ENCODE assay signal across 22 cellular contexts in genomic region chr10:86749835-86750234, GRCh38. TPM values are rescaled to one million over a fixed set of nuclear protein-coding genes. Genes with fewer than 3 reads are reported as not detected.
DNase-seq lines count a peak whose midpoint lies in the region; ATAC-seq, FAIRE-seq and TF ChIP-seq lines count a peak whose summit lies in the region.
"Had no signal": no experiment of that assay in that cellular context is flagged by ENCODE, and none has a peak within 500 bp of the region (broad histone marks: within the 10 kb centered on the region; RNA-seq: fewer than 3 reads in every experiment).

No MANE protein-coding gene starts in this region.

- no peak overlapping the region for H2AK9ac ChIP-seq in IMR-90 (replicated peaks; ENCODE audit: low read depth, low read length, poor library complexity)

- no peak for TF ChIP-seq EP300 in GM12878 (IDR thresholded peaks at IDR 0.05; ENCODE audit: borderline replicate concordance in 1 of 2, control insufficient read depth in 1 of 2, low read depth in 2 of 2, low read length in 2 of 2)

- H2BK15ac ChIP-seq in IMR-90 (ENCODE audit: low read depth, low read length) = no peak overlapping the region

- H3K27ac ChIP-seq in IMR-90 (ENCODE audit: insufficient read depth, low read length) = no peak overlapping the region
- no peak overlapping the region for H3K27ac ChIP-seq in GM12878 (ENCODE audit: control insufficient read depth, insufficient read depth)
- H3K27ac ChIP-seq in endodermal cell (ENCODE audit: low read depth, low read length) = no peak overlapping the region
- H3K27ac ChIP-seq: A549 had no signal

- H3K27ac Mint-ChIP-seq in endodermal cell = no peak overlapping the region
- H3K27ac Mint-ChIP-seq in effector memory CD8-positive, alpha-beta T cell = no peak overlapping the region
- H3K27ac Mint-ChIP-seq: CD4-positive, alpha-beta memory T cell; GM23338; HFFc6 had no signal

- no peak overlapping the region for H2BK5ac ChIP-seq in IMR-90 (ENCODE audit: low read depth, low read length, poor library complexity, severe bottlenecking)

- H3K23ac ChIP-seq in IMR-90 (ENCODE audit: low read depth, low read length) = peak overlapping the region; percentile 52; the same call in 1 of the 2 replicates

- in situ Hi-C loops in IMR-90 (cut with MboI; ENCODE audit: low sequenced_read_pairs) (no loop called here), GM12878 (cut with MboI) (no loop called here)

- H2AFZ ChIP-seq in IMR-90 (replicated peaks; ENCODE audit: low read length, poor library complexity) (no peak overlapping the region), GM12878 (ENCODE audit: control insufficient read depth, low read depth, low read length) (no peak overlapping the region)
- H2AFZ ChIP-seq: GM23338 had no signal

- RAD21 ChIA-PET in GM12878 (lab: Charles Lee; ENCODE audit: unreplicated experiment) = interaction anchor here (0.7 kb wide), 1 partner anchor 846 kb away, joined by 3 read pairs; no protein-coding TSS in a partner anchor

- H2AK5ac ChIP-seq in IMR-90 (ENCODE audit: low read depth, low read length) = no peak overlapping the region

- H3K79me2 ChIP-seq in GM12878 (ENCODE audit: control insufficient read depth, insufficient read depth, low read length) = no peaks in the 10 kb centered on the region

- H3K4me3 ChIP-seq in IMR-90 (ENCODE audit: insufficient read depth, low read depth, low read length) (no peak overlapping the region), GM12878 (no peak overlapping the region), endodermal cell (ENCODE audit: low read length) (no peak overlapping the region)
- H3K4me3 ChIP-seq: A549, GM23338, HAP-1 had no signal

- H3K9me3 ChIP-seq in IMR-90 (ENCODE audit: control insufficient read depth, insufficient read depth, low read length) (no peaks in the 10 kb centered on the region), GM12878 (replicated peaks; ENCODE audit: control insufficient read depth, insufficient read depth, low read length) (no peaks in the 10 kb centered on the region), endodermal cell (ENCODE audit: control insufficient read depth, low read length) (no peaks in the 10 kb centered on the region)
- H3K9me3 ChIP-seq: A549, HAP-1 had no signal

- H4K8ac ChIP-seq in IMR-90 (ENCODE audit: low read depth in 2 of 2, low read length in 2 of 2) = no peak overlapping the region

- no peaks in the 10 kb centered on the region for H4K20me1 ChIP-seq in IMR-90 (ENCODE audit: insufficient read depth, low read length)
- H4K20me1 ChIP-seq in GM12878 (ENCODE audit: control insufficient read depth, insufficient read depth) = no peaks in the 10 kb centered on the region

- TF ChIP-seq CTCF in IMR-90 (conservative IDR thresholded peaks at IDR 0.05; ENCODE audit: low read depth, low read length) = no peak
- TF ChIP-seq CTCF in GM12878 (IDR thresholded peaks at IDR 0.05 in 2 of 3, conservative IDR thresholded peaks at IDR 0.05 in 1 of 3; ENCODE audit: control insufficient read depth in 2 of 3, extremely low read depth in 1 of 3, insufficient read depth in 1 of 3, low read depth in 3 of 3, low read length in 3 of 3) = no peak
- no peak for TF ChIP-seq CTCF in endodermal cell (conservative IDR thresholded peaks at IDR 0.05)

- H3K36me3 Mint-ChIP-seq in endodermal cell (ENCODE audit: low read depth) = no peaks in the 10 kb centered on the region
- no peaks in the 10 kb centered on the region for H3K36me3 Mint-ChIP-seq in effector memory CD8-positive, alpha-beta T cell (ENCODE audit: insufficient read depth)
- H3K36me3 Mint-ChIP-seq: CD4-positive, alpha-beta memory T cell had no signal

- SMC1A ChIA-PET in GM12878 (lab: Charles Lee; ENCODE audit: uncharacterized antibody, unreplicated experiment) = no interaction called here

- CTCF ChIA-PET in IMR-90 (lab: Yijun Ruan, JAX) (interaction anchor here (0.6 kb wide), 1 partner anchor 26 kb away, joined by 3 read pairs; no protein-coding TSS in a partner anchor), GM12878 (lab: Yijun Ruan, JAX) (interaction anchor here (1.3 kb wide), 1 partner anchor 16 kb away, joined by 3 read pairs; no protein-coding TSS in a partner anchor)

- H3K9ac ChIP-seq in IMR-90 (ENCODE audit: low read depth, low read length) (no peak overlapping the region), GM12878 (ENCODE audit: control insufficient read depth, insufficient read depth, low read length) (no peak overlapping the region), endodermal cell (ENCODE audit: extremely low read depth, low read length, poor library complexity, severe bottlenecking) (no peak overlapping the region)

- BruUV-seq in IMR-90 (replicated peaks; lab: Mats Ljungman, UMichigan) (no TSS peak), GM12878 (replicated peaks; lab: Mats Ljungman, UMichigan) (no TSS peak)

- H3K27me3 ChIP-seq in IMR-90 (ENCODE audit: control insufficient read depth, insufficient read depth, low read length) (no peaks in the 10 kb centered on the region), GM12878 (replicated peaks in 1 of 2; ENCODE audit: control insufficient read depth in 2 of 2, insufficient read depth in 2 of 2, low read length in 1 of 2) (no peaks in the 10 kb centered on the region), endodermal cell (ENCODE audit: control insufficient read depth, insufficient read depth, low read length, poor library complexity, severe bottlenecking) (no peaks in the 10 kb centered on the region)

- H3K4me3 Mint-ChIP-seq in endodermal cell = no peak overlapping the region
- H3K4me3 Mint-ChIP-seq in effector memory CD8-positive, alpha-beta T cell = no peak overlapping the region
- H3K4me3 Mint-ChIP-seq: CD4-positive, alpha-beta memory T cell; GM23338; HFFc6 had no signal

- DNase-seq in Ammon's horn (ENCODE audit: low spot score) (peak; percentile 50), IMR-90 (no peak), GM12878 (ENCODE audit: low read depth, low spot score) (no peak), endodermal cell (peak; percentile 26), KG1 (lab: John Stamatoyannopoulos, UW) (no peak)
- DNase-seq in effector memory CD8-positive, alpha-beta T cell = no peak
- DNase-seq: 8988T; ACHN; AML-193; C1 segment of cervical spinal cord; Calu3; CD4-positive, alpha-beta memory T cell; COR-L47; DND-41; HFFc6 had no signal

- H3K36me3 ChIP-seq in IMR-90 (ENCODE audit: control insufficient read depth, insufficient read depth, low read length) (no peaks in the 10 kb centered on the region), GM12878 (ENCODE audit: control insufficient read depth in 2 of 2, insufficient read depth in 2 of 2, low read length in 1 of 2) (no peaks in the 10 kb centered on the region), endodermal cell (ENCODE audit: control insufficient read depth, insufficient read depth, low read length) (no peaks in the 10 kb centered on the region)
- H3K36me3 ChIP-seq: HAP-1 had no signal

- TF ChIP-seq RAD21 in IMR-90 (IDR thresholded peaks at IDR 0.05; ENCODE audit: low read length) = no peak
- no peak for TF ChIP-seq RAD21 in GM12878 (IDR thresholded peaks at IDR 0.05; ENCODE audit: insufficient read depth, low read depth, low read length)

- FAIRE-seq in GM12878 (lab: Jason Lieb, UNC) = no peak
- FAIRE-seq: A549, G401.6, GM19239, H54 had no signal

- peaks cover 14% of the 10 kb centered on the region for H3K4me1 Mint-ChIP-seq in endodermal cell
- H3K4me1 Mint-ChIP-seq in effector memory CD8-positive, alpha-beta T cell (ENCODE audit: low read depth in 2 of 2) = no peaks in the 10 kb centered on the region

- H4K5ac ChIP-seq in IMR-90 (ENCODE audit: low read depth, low read length) = no peak overlapping the region

- ATAC-seq in IMR-90 (ENCODE audit: low read depth) (no peak), GM12878 (no peak), GM19351 (IDR thresholded peaks at IDR 0.05; ENCODE audit: unreplicated experiment) (no peak)
- no peak for ATAC-seq in effector memory CD8-positive, alpha-beta T cell (replicated peaks)
- ATAC-seq: A549, GM23338 had no signal

- no peak overlapping the region; the same call in 1 of the 2 replicates for H3K4ac ChIP-seq in IMR-90 (ENCODE audit: low read depth, low read length)

- H3K9me1 ChIP-seq in IMR-90 (ENCODE audit: insufficient read depth, low read length) = peaks cover 13% of the 10 kb centered on the region

- TF ChIP-seq POLR2A in IMR-90 (IDR thresholded peaks at IDR 0.05; ENCODE audit: low read depth, low read length) (no peak), GM12878 (IDR thresholded peaks at IDR 0.05; ENCODE audit: low read depth, low read length) (no peak)

- H3K4me1 ChIP-seq in IMR-90 (ENCODE audit: control insufficient read depth, insufficient read depth, low read length) = peaks cover 3% of the 10 kb centered on the region
- H3K4me1 ChIP-seq in GM12878 (ENCODE audit: control insufficient read depth, insufficient read depth, low read length) = peaks cover 19% of the 10 kb centered on the region
- H3K4me1 ChIP-seq in endodermal cell (ENCODE audit: control insufficient read depth, insufficient read depth, low read length) = no peaks in the 10 kb centered on the region

- H2BK120ac ChIP-seq in IMR-90 (ENCODE audit: low read depth, low read length) = no peak overlapping the region

- H2BK20ac ChIP-seq in IMR-90 (ENCODE audit: low read depth, low read length) = no peak overlapping the region

- POLR2A ChIA-PET in IMR-90 (lab: Charles Lee; ENCODE audit: unreplicated experiment) (interaction anchor here (0.6 kb wide), 1 partner anchor 9 kb away, joined by 13 read pairs; no protein-coding TSS in a partner anchor), GM12878 (lab: Charles Lee) (interaction anchor here (0.6 kb wide), 1 partner anchor 146 kb away, joined by 4 read pairs; no protein-coding TSS in a partner anchor)

- no peak overlapping the region for H4K91ac ChIP-seq in IMR-90 (ENCODE audit: insufficient read depth, low read depth, low read length)

- no peaks in the 10 kb centered on the region for H3K9me3 Mint-ChIP-seq in endodermal cell
- no peaks in the 10 kb centered on the region for H3K9me3 Mint-ChIP-seq in effector memory CD8-positive, alpha-beta T cell
- H3K9me3 Mint-ChIP-seq: GM23338, HFFc6 had no signal

- no peak overlapping the region for H3K56ac ChIP-seq in IMR-90 (ENCODE audit: extremely low read depth, insufficient read depth, low read length)

- H3K79me1 ChIP-seq in IMR-90 (ENCODE audit: low read depth in 1 of 2, low read length in 2 of 2) = peaks cover 15 to 36% of the 10 kb centered on the region in 2 experiments

- H3K18ac ChIP-seq in IMR-90 (ENCODE audit: low read depth, low read length) = no peak overlapping the region

- 95% methylated on average over 3 of the region's 9 CpGs; no CpG with 5 or more reads in 1 of the 2 experiments for WGBS in IMR-90 (ENCODE audit: extremely low coverage in 2 of 2, insufficient read length in 1 of 2), 2 experiments
- WGBS in GM12878 (ENCODE audit: insufficient coverage, insufficient replicate concordance, low lambda C conversion rate, missing lambda C conversion rate) = 90% methylated on average over 9 of the region's 9 CpGs
- WGBS in endodermal cell (ENCODE audit: insufficient coverage in 1 of 2, insufficient read length in 1 of 2), 2 experiments = 92 to 97% methylated on average over 9 of the region's 9 CpGs

- no peak overlapping the region for H3K14ac ChIP-seq in IMR-90 (replicated peaks; ENCODE audit: low read depth, low read length)

- H3K27me3 Mint-ChIP-seq in endodermal cell (ENCODE audit: insufficient read depth) = no peaks in the 10 kb centered on the region
- H3K27me3 Mint-ChIP-seq in effector memory CD8-positive, alpha-beta T cell = no peaks in the 10 kb centered on the region

- H3K4me2 ChIP-seq in IMR-90 (ENCODE audit: low read depth, low read length) (no peak overlapping the region), GM12878 (ENCODE audit: control insufficient read depth, insufficient read depth) (no peak overlapping the region)
- H3K4me2 ChIP-seq: A549, GM23338 had no signal

- dilution Hi-C loops in IMR-90 (cut with HindIII; ENCODE audit: low sequenced_read_pairs, unreplicated experiment) = no loop called here

- intact Hi-C loops in IMR-90 (cut with micrococcal nuclease) (no loop called here), GM12878 (cut with micrococcal nuclease; ENCODE audit: unreplicated experiment) (no loop called here)

RNA-seq across cellular contexts. Expression of gene BMPR1A, which starts 6.6 kb away (rescaled TPM):
- total RNA-seq in IMR-90 (2012; rRNA removed) (93.7 and 94.7 TPM in 2 replicates), GM12878 (2014; rRNA removed) (17.0 and 23.3 TPM in 2 replicates), GM12878 (2014; rRNA removed; fragmentation: Illumina TruSeq; extraction: Trizol) (18.8 and 19.2 TPM in 2 replicates), GM12878 (2021) (22.7 and 23.6 TPM in 2 replicates), endodermal cell (10 to 100 TPM; 69.4 to 96.4 TPM)
- polyA plus RNA-seq in IMR-90 (2012; rRNA removed) (13.5 and 15.9 TPM in 2 replicates), GM12878 (2011; rRNA removed) (19.3 and 25.6 TPM in 2 replicates), GM12878 (2014; fragmentation: Illumina TruSeq; extraction: Trizol) (16.1 and 16.2 TPM in 2 replicates), GM12878 (2014; fragmentation: Nextera tagmentation; extraction: Ambion mirVana) (1 to 10 TPM; 2.3 to 2.4 TPM), GM12878 (2014; rRNA removed) (9.8 and 10.0 TPM in 2 replicates), GM12878 (2016; fragmentation: Nextera tagmentation; extraction: Ambion mirVana) (1 to 10 TPM; 9.5 to 9.8 TPM)
- polyA plus RNA-seq in IMR-90 (2012; cell fraction: cytosol; rRNA removed) = 3.4 and 4.9 TPM in 2 replicates
- 1.3 and 16.0 TPM in 2 replicates for polyA plus RNA-seq in IMR-90 (2012; cell fraction: nucleus; rRNA removed; ENCODE audit: low replicate concordance)
- 60.5 and 62.3 TPM in 2 replicates for total RNA-seq in GM12878 (2013; cell fraction: nucleolus; rRNA removed)
- polyA plus RNA-seq in GM12878 (2011; ENCODE audit: low read depth) = 4.5 TPM
- 7.9 and 9.1 TPM in 2 replicates for polyA plus RNA-seq in GM12878 (2011; cell fraction: cytosol; rRNA removed)
- 9.0 and 10.5 TPM in 2 replicates for polyA plus RNA-seq in GM12878 (2011; cell fraction: nucleus; rRNA removed)
- polyA plus RNA-seq in GM12878 (2012) = 5.7 and 8.1 TPM in 2 replicates
- polyA minus RNA-seq in GM12878 (2011; rRNA and poly(A)+ RNA removed) = 34.9 and 49.1 TPM in 2 replicates
- polyA minus RNA-seq in GM12878 (2011; cell fraction: cytosol; rRNA and poly(A)+ RNA removed) = 11.1 and 16.6 TPM in 2 replicates
- 10.6 and 14.1 TPM in 2 replicates for polyA minus RNA-seq in GM12878 (2011; cell fraction: nucleus; rRNA and poly(A)+ RNA removed)
- polyA plus RNA-seq in endodermal cell (2013, experiment 1 of 2) = 40.2 TPM
- polyA plus RNA-seq in endodermal cell (2013, experiment 2 of 2) = 38.8 TPM

Comparison
In these comparisons a context has a peak if more than half of its experiments do, and no peak if none do; other contexts are left out.
1. DNase-seq: peak in Ammon's horn (single experiment) and endodermal cell (single experiment); none in IMR-90 (single experiment), GM12878 (single experiment), effector memory CD8-positive, alpha-beta T cell (0 of 3) and KG1 (single experiment).